In genomic region chr20:22576733-22577514, GRCh38 we compare ENCODE assay signal across 1 cellular context.
TF ChIP-seq lines count a peak whose summit lies in the region.

No MANE protein-coding gene starts in this region.

TF ChIP-seq in HepG2, 621 proteins besides CTCF, POLR2A, EP300 and RAD21 (continued from another document and continues in another):
- TF ChIP-seq ZNF878 (CRISPR knock-in tag; IDR thresholded peaks at IDR 0.05) (0 out of 2 replicates have a peak, but pooled peaks have one; percentile 13), HES4 (CRISPR knock-in tag; IDR thresholded peaks at IDR 0.05; ENCODE audit: borderline replicate concordance) (peak; percentile 28; the same call in 1 of the 2 replicates), HMG20B (CRISPR knock-in tag; conservative IDR thresholded peaks at IDR 0.05) (0 out of 2 replicates have a peak, but pooled peaks have one; percentile 26), ZNF414 (CRISPR knock-in tag; IDR thresholded peaks at IDR 0.05) (no peak), HNRNPL (IDR thresholded peaks at IDR 0.05; ENCODE audit: low read depth, low read length) (peak; percentile 32), SP140L (CRISPR knock-in tag; IDR thresholded peaks at IDR 0.05; ENCODE audit: borderline replicate concordance) (no peak), ZNF777 (CRISPR knock-in tag; IDR thresholded peaks at IDR 0.05) (peak; percentile 30), MYPOP (CRISPR knock-in tag; IDR thresholded peaks at IDR 0.05) (0 out of 2 replicates have a peak, but pooled peaks have one; percentile 7), ZNF660 (CRISPR knock-in tag; IDR thresholded peaks at IDR 0.05; ENCODE audit: borderline replicate concordance, low read depth) (no peak), STAG1 (CRISPR knock-in tag; IDR thresholded peaks at IDR 0.05) (no peak), HNF1A (IDR thresholded peaks at IDR 0.05; ENCODE audit: low read depth) (no peak), HNF1A (CRISPR knock-in tag; IDR thresholded peaks at IDR 0.05; ENCODE audit: borderline replicate concordance) (no peak), ZC3H13 (CRISPR knock-in tag; IDR thresholded peaks at IDR 0.05) (0 out of 2 replicates have a peak, but pooled peaks have one; percentile 15), THAP7 (CRISPR knock-in tag; IDR thresholded peaks at IDR 0.05) (no peak), HNF4A (CRISPR knock-in tag; IDR thresholded peaks at IDR 0.05) (peak; percentile 52; the same call in 1 of the 2 replicates), THAP9 (CRISPR knock-in tag; IDR thresholded peaks at IDR 0.05; ENCODE audit: borderline replicate concordance) (no peak), CEBPB (IDR thresholded peaks at IDR 0.05; ENCODE audit: borderline replicate concordance, low read depth, low read length) (no peak), AFF4 (CRISPR knock-in tag; IDR thresholded peaks at IDR 0.05) (no peak; the same call in none of the 2 replicates), MAFG (CRISPR knock-in tag; IDR thresholded peaks at IDR 0.05) (no peak), CREB3 (CRISPR knock-in tag; IDR thresholded peaks at IDR 0.05) (0 out of 2 replicates have a peak, but pooled peaks have one; percentile 21), ZNF318 (CRISPR knock-in tag; IDR thresholded peaks at IDR 0.05) (0 out of 2 replicates have a peak, but pooled peaks have one; percentile 47), ARID2 (CRISPR knock-in tag; IDR thresholded peaks at IDR 0.05; ENCODE audit: borderline replicate concordance) (0 out of 2 replicates have a peak, but pooled peaks have one; percentile 18), HMGXB4 (CRISPR knock-in tag; IDR thresholded peaks at IDR 0.05; ENCODE audit: borderline replicate concordance in 1 of 2, low read depth in 1 of 2) (peak in 1 of 2 experiments; percentile 24; a peak in 1 of 4 replicates), WIZ (CRISPR knock-in tag; IDR thresholded peaks at IDR 0.05) (0 out of 2 replicates have a peak, but pooled peaks have one; percentile 72)
